10 cellular contexts compared by ENCODE assay signal in genomic region chr17:16583781-16584180, GRCh38. TPM values are rescaled to one million over a fixed set of nuclear protein-coding genes. Genes with fewer than 3 reads are reported as not detected.
A peak's percentile ranks its signal among the peaks of the same experiment; 100 is the strongest.
DNase-seq lines count a peak whose midpoint lies in the region; ATAC-seq and TF ChIP-seq lines count a peak whose summit lies in the region.
"Had no signal": no experiment of that assay in that cellular context is flagged by ENCODE, and none has a peak within 500 bp of the region (broad histone marks: within the 10 kb centered on the region; RNA-seq: fewer than 3 reads in every experiment).

No MANE protein-coding gene starts in this region.

- H3K27me3 ChIP-seq in CD4-positive, alpha-beta T cell (ENCODE audit: control insufficient read depth, insufficient read depth, low read length): peaks cover 6% of the 10 kb centered on the region
- H3K27me3 ChIP-seq in OCI-LY1 (ENCODE audit: insufficient read depth, low read length): no peaks in the 10 kb centered on the region
- H3K27me3 ChIP-seq in neuronal stem cell (ENCODE audit: control insufficient read depth in 3 of 3, insufficient read depth in 3 of 3, low read depth in 1 of 3, low read length in 3 of 3): peaks cover 0 to 23% (median 3%) of the 10 kb centered on the region in 3 experiments
- H3K27me3 ChIP-seq: right atrium auricular region had no signal

- POLR2A ChIA-PET in CD4-positive, alpha-beta T cell (lab: Charles Lee): interaction anchor here (1.3 to 2.3 kb wide), 2 partner anchors 14 to 47 kb away, joined by 10 to 19 read pairs; partner anchors contain the start of gene ZNF287

- CTCF ChIA-PET in CD4-positive, alpha-beta T cell (lab: Charles Lee): interaction anchor here (0.7 to 1.8 kb wide), 12 partner anchors 10 to 209 kb away, joined by 3 to 23 read pairs (median 4); partner anchors contain the start of gene ZNF287

- H3K9ac ChIP-seq in OCI-LY1 (ENCODE audit: low read length) (no peak overlapping the region), neuronal stem cell (ENCODE audit: low read depth, low read length, poor library complexity) (no peak overlapping the region)

- H3K36me3 Mint-ChIP-seq in CD4-positive, alpha-beta T cell (ENCODE audit: low read depth): no peaks in the 10 kb centered on the region
- no peaks in the 10 kb centered on the region for H3K36me3 Mint-ChIP-seq in chondrocyte (ENCODE audit: low read depth)

- H3K4me2 ChIP-seq in OCI-LY1 (ENCODE audit: low read length): peak overlapping the region; percentile 55; the same call in 1 of the 2 replicates
- no peak overlapping the region for H3K4me2 ChIP-seq in neuronal stem cell (ENCODE audit: insufficient read depth, low read length, poor library complexity, severe bottlenecking)

- ATAC-seq in CD4-positive, alpha-beta T cell (ENCODE audit: poor library complexity): peak; percentile 14
- ATAC-seq in GM19023 (IDR thresholded peaks at IDR 0.05; ENCODE audit: unreplicated experiment) (no peak), HG02610 (IDR thresholded peaks at IDR 0.05; ENCODE audit: unreplicated experiment) (no peak)

- H3K4me1 ChIP-seq in OCI-LY1 (ENCODE audit: insufficient read depth, low read length, severe bottlenecking) (no peaks in the 10 kb centered on the region), neuronal stem cell (ENCODE audit: control insufficient read depth in 2 of 2, insufficient read depth in 1 of 2, low read depth in 1 of 2, low read length in 2 of 2) (no peaks in the 10 kb centered on the region)

- H2BK15ac ChIP-seq in neuronal stem cell (ENCODE audit: low read length): no peak overlapping the region

- H2BK12ac ChIP-seq in neuronal stem cell (ENCODE audit: low read length): no peak overlapping the region

- no CpG with 5 or more reads among the region's 7 CpGs for WGBS in neuronal stem cell (ENCODE audit: extremely low coverage in 2 of 2, insufficient read length in 2 of 2, insufficient replicate concordance in 1 of 2), 2 donors

- peaks cover 25% of the 10 kb centered on the region for H3K4me1 Mint-ChIP-seq in CD4-positive, alpha-beta T cell (ENCODE audit: low read depth)
- peaks cover 16% of the 10 kb centered on the region for H3K4me1 Mint-ChIP-seq in chondrocyte (ENCODE audit: low read depth)

- no peak overlapping the region for H3K23ac ChIP-seq in neuronal stem cell (ENCODE audit: low read depth, low read length, poor library complexity)

- H4K8ac ChIP-seq in neuronal stem cell (ENCODE audit: low read depth, low read length): no peak overlapping the region

- H3K9me3 Mint-ChIP-seq in CD4-positive, alpha-beta T cell: no peaks in the 10 kb centered on the region
- H3K9me3 Mint-ChIP-seq in chondrocyte (ENCODE audit: low read depth): peaks cover 9% of the 10 kb centered on the region

- H2AFZ ChIP-seq in OCI-LY1 (ENCODE audit: low read length): no peak overlapping the region
- peak overlapping the region; percentile 82 for H2AFZ ChIP-seq in neuronal stem cell (ENCODE audit: low read length)

- H4K20me1 ChIP-seq in OCI-LY1 (ENCODE audit: insufficient read depth, low read length): no peaks in the 10 kb centered on the region

- H3K79me2 ChIP-seq in OCI-LY1 (ENCODE audit: insufficient read depth, low read length): no peaks in the 10 kb centered on the region

- H3K27me3 Mint-ChIP-seq in CD4-positive, alpha-beta T cell: peaks cover 60% of the 10 kb centered on the region
- peaks cover 8% of the 10 kb centered on the region for H3K27me3 Mint-ChIP-seq in chondrocyte (ENCODE audit: low read depth)

- intact Hi-C loops in CD4-positive, alpha-beta T cell (cut with DNase I, micrococcal nuclease): loop anchor here (1.0 to 2.0 kb wide), 2 partner anchors 15 to 48 kb away; partner anchors contain the start of gene ZNF287 (in 2 of the 2)

- H4K91ac ChIP-seq in neuronal stem cell (ENCODE audit: low read depth, low read length, poor library complexity): no peak overlapping the region

- H3K27ac ChIP-seq in CD4-positive, alpha-beta T cell (ENCODE audit: low read depth, low read length): peak overlapping the region; percentile 64
- H3K27ac ChIP-seq in OCI-LY1 (ENCODE audit: low read depth, low read length, poor library complexity, severe bottlenecking) (no peak overlapping the region), neuronal stem cell (replicated peaks; ENCODE audit: low read length) (no peak overlapping the region)

- H3K4me3 ChIP-seq in OCI-LY1 (ENCODE audit: low read depth, low read length, poor library complexity, severe bottlenecking) (no peak overlapping the region), neuronal stem cell (ENCODE audit: low read length in 2 of 2) (no peak overlapping the region)

- H2BK120ac ChIP-seq in neuronal stem cell (ENCODE audit: low read depth, low read length): no peak overlapping the region

- no peak overlapping the region for H2BK5ac ChIP-seq in neuronal stem cell (ENCODE audit: low read length)

- no peak for DNase-seq in CD4-positive, alpha-beta T cell
- DNase-seq in chondrocyte (ENCODE audit: low spot score) (no peak), neuronal stem cell (ENCODE audit: low spot score) (no peak), dedifferentiated amniotic fluid mesenchymal stem cell (ENCODE audit: extremely low spot score) (no peak), activated gamma-delta T cell (lab: John Stamatoyannopoulos, UW) (no peak)
- DNase-seq: SIG-M5 had no signal

- no peak overlapping the region for H2AK5ac ChIP-seq in neuronal stem cell (ENCODE audit: low read depth, low read length)

- no peak overlapping the region for H3K14ac ChIP-seq in neuronal stem cell (ENCODE audit: low read length)

- H3K79me1 ChIP-seq in neuronal stem cell (ENCODE audit: low read depth, low read length): no peaks in the 10 kb centered on the region

- TF ChIP-seq CTCF in CD4-positive, alpha-beta T cell (IDR thresholded peaks at IDR 0.05): no peak
- TF ChIP-seq CTCF in OCI-LY1 (IDR thresholded peaks at IDR 0.05; ENCODE audit: low read length): no peak
- TF ChIP-seq CTCF in chondrocyte (IDR thresholded peaks at IDR 0.05): no peak

- no peak overlapping the region for H3K4ac ChIP-seq in neuronal stem cell (ENCODE audit: low read length)

- H3K36me3 ChIP-seq in OCI-LY1 (ENCODE audit: insufficient read depth, low read length) (no peaks in the 10 kb centered on the region), neuronal stem cell (replicated peaks in 1 of 2; ENCODE audit: control insufficient read depth in 2 of 2, insufficient read depth in 2 of 2, low read length in 2 of 2) (no peaks in the 10 kb centered on the region)
- H3K36me3 ChIP-seq: right atrium auricular region had no signal

- H3K9me2 ChIP-seq in OCI-LY1 (ENCODE audit: low read depth, low read length): no peaks in the 10 kb centered on the region

- no peak overlapping the region for H3K18ac ChIP-seq in neuronal stem cell (ENCODE audit: low read length)

- H3K9me3 ChIP-seq in CD4-positive, alpha-beta T cell (ENCODE audit: control insufficient read depth, low read length): no peaks in the 10 kb centered on the region
- H3K9me3 ChIP-seq in OCI-LY1 (ENCODE audit: low read length) (0 out of 2 replicates have a peak, but pooled peaks cover 11% of the 10 kb centered on the region), neuronal stem cell (replicated peaks in 1 of 2; ENCODE audit: control insufficient read depth in 2 of 2, insufficient read depth in 1 of 2, low read depth in 1 of 2, low read length in 2 of 2) (peaks cover 0 to 13% of the 10 kb centered on the region in 2 donors)
- H3K9me3 ChIP-seq: right atrium auricular region had no signal

- H3F3A ChIP-seq in OCI-LY1 (ENCODE audit: insufficient read depth, low read length): no peaks in the 10 kb centered on the region

- peak overlapping the region; percentile 72 for H3K27ac Mint-ChIP-seq in CD4-positive, alpha-beta T cell
- no peak overlapping the region for H3K27ac Mint-ChIP-seq in chondrocyte (ENCODE audit: unreplicated experiment)

- peak overlapping the region; percentile 75 for H3K4me3 Mint-ChIP-seq in CD4-positive, alpha-beta T cell
- peak overlapping the region; percentile 71 for H3K4me3 Mint-ChIP-seq in chondrocyte (ENCODE audit: unreplicated experiment)

RNA-seq across cellular contexts. Expression of gene ZNF287, which starts 14.8 kb away (rescaled TPM):
- total RNA-seq in CD4-positive, alpha-beta T cell: 1 to 10 TPM; 6.9 to 7.8 TPM
- total RNA-seq in chondrocyte: 13.0 to 16.2 TPM (median 14.6 TPM) in 3 replicates
- 7.4 TPM for polyA plus RNA-seq in neuronal stem cell (2013, experiment 1 of 2)
- polyA plus RNA-seq in neuronal stem cell (2013, experiment 2 of 2): 10.7 TPM
